ENCODE assay signal across 12 cellular contexts in genomic region chr18:55790296-55790695, GRCh38.
DNase-seq lines count a peak whose midpoint lies in the region; ATAC-seq lines count a peak whose summit lies in the region.
"Had no signal": no experiment of that assay in that cellular context is flagged by ENCODE, and none has a peak within 500 bp of the region (broad histone marks: within the 10 kb centered on the region; RNA-seq: fewer than 3 reads in every experiment).

No MANE protein-coding gene starts in this region.

- no peak overlapping the region for H2AFZ ChIP-seq in mesenchymal stem cell (ENCODE audit: low read depth, low read length)

- H2AK5ac ChIP-seq in mesenchymal stem cell (ENCODE audit: low read length, severe bottlenecking) = peak overlapping the region; percentile 14

- no peak overlapping the region for H2BK120ac ChIP-seq in mesenchymal stem cell (ENCODE audit: low read depth, low read length)

- H3K18ac ChIP-seq in mesenchymal stem cell (ENCODE audit: low read depth in 1 of 2, low read length in 2 of 2) = no peak overlapping the region

- H3K27me3 ChIP-seq in mesenchymal stem cell (ENCODE audit: control insufficient read depth in 1 of 2, insufficient read depth in 1 of 2, low read length in 2 of 2) = no peaks in the 10 kb centered on the region
- H3K27me3 ChIP-seq: BLaER1 treated with 17β-estradiol and CSF1 and Interleukin-3, amounts not matched to agents 10 nM and 100 nM had no signal

- H3K9ac ChIP-seq in mesenchymal stem cell (ENCODE audit: low read length) = no peak overlapping the region
- H3K9ac ChIP-seq: BLaER1 treated with 17β-estradiol and CSF1 and Interleukin-3, amounts not matched to agents 10 nM and 100 nM had no signal

- H3K4me1 ChIP-seq in mesenchymal stem cell (ENCODE audit: control insufficient read depth, insufficient read depth, low read depth, low read length) = peaks cover 2% of the 10 kb centered on the region
- H3K4me1 ChIP-seq: BLaER1 treated with 17β-estradiol and CSF1 and Interleukin-3, amounts not matched to agents 10 nM and 100 nM had no signal

- H2BK15ac ChIP-seq in mesenchymal stem cell (ENCODE audit: low read depth, poor library complexity, severe bottlenecking) = no peak overlapping the region

- DNase-seq in AG08396 (ENCODE audit: low spot score) (peak; percentile 56), NCI-H226 (peak; percentile 75), dermis blood vessel endothelial cell (peak; percentile 80), mesenchymal stem cell (peak; percentile 83)
- no peak for DNase-seq in activated CD4-positive, alpha-beta T cell treated with anti-CD3 and anti-CD28 coated beads, Interleukin-2, amount 50 U/mL, for 48 hours
- DNase-seq in stimulated activated CD4-positive, alpha-beta T cell treated with anti-CD3 and anti-CD28 coated beads, Interleukin-4, amount 100 ng/mL, for 4 hours = no peak
- DNase-seq: activated CD8-positive, alpha-beta T cell treated with anti-CD3 and anti-CD28 coated beads, Interleukin-2, amount 10 ng/mL, durations not matched to agents 7 days and 5 days; activated naive CD4-positive, alpha-beta T cell; cortex of kidney had no signal

- H3K27ac ChIP-seq in mesenchymal stem cell (ENCODE audit: low read length, poor library complexity, severe bottlenecking) = peak overlapping the region; percentile 89
- H3K27ac ChIP-seq: BLaER1 treated with 17β-estradiol and CSF1 and Interleukin-3, amounts not matched to agents 10 nM and 100 nM had no signal

- no peaks in the 10 kb centered on the region for H3K36me3 ChIP-seq in mesenchymal stem cell (ENCODE audit: control insufficient read depth in 1 of 2, insufficient read depth in 2 of 2, low read depth in 1 of 2, low read length in 2 of 2)
- H3K36me3 ChIP-seq: BLaER1 treated with 17β-estradiol and CSF1 and Interleukin-3, amounts not matched to agents 10 nM and 100 nM had no signal

- peak overlapping the region; percentile 4 for H2BK5ac ChIP-seq in mesenchymal stem cell (ENCODE audit: low read depth, low read length, poor library complexity, severe bottlenecking)

- no peak overlapping the region for H4K91ac ChIP-seq in mesenchymal stem cell (ENCODE audit: low read length)

- H3K4me3 ChIP-seq in mesenchymal stem cell (ENCODE audit: insufficient read depth in 1 of 2, low read depth in 1 of 2, low read length in 2 of 2) = no peak overlapping the region
- H3K4me3 ChIP-seq: BLaER1 treated with 17β-estradiol and CSF1 and Interleukin-3, amounts not matched to agents 10 nM and 100 nM had no signal

- H3K4ac ChIP-seq in mesenchymal stem cell (ENCODE audit: low read depth in 1 of 2, low read length in 2 of 2) = peak overlapping the region in 1 of 2 experiments; percentile 42

- no peak overlapping the region for H2BK12ac ChIP-seq in mesenchymal stem cell (ENCODE audit: low read length in 2 of 2)

- H3K4me2 ChIP-seq in mesenchymal stem cell (ENCODE audit: low read length, poor library complexity, severe bottlenecking) = no peak overlapping the region
- H3K4me2 ChIP-seq: BLaER1 treated with 17β-estradiol and CSF1 and Interleukin-3, amounts not matched to agents 10 nM and 100 nM had no signal

- H4K8ac ChIP-seq in mesenchymal stem cell (ENCODE audit: low read length) = no peak overlapping the region

- no peaks in the 10 kb centered on the region for H3K9me3 ChIP-seq in mesenchymal stem cell (ENCODE audit: control insufficient read depth, low read length)

- no peak for ATAC-seq in HG02571 (IDR thresholded peaks at IDR 0.05; ENCODE audit: unreplicated experiment)
- no peak for ATAC-seq in GM18868 (IDR thresholded peaks at IDR 0.05; ENCODE audit: unreplicated experiment)
- ATAC-seq: activated CD8-positive, alpha-beta T cell treated with anti-CD3 and anti-CD28 coated beads, Interleukin-2, amount 10 ng/mL, durations not matched to agents 7 days and 5 days had no signal

- H3K14ac ChIP-seq in mesenchymal stem cell (ENCODE audit: low read length in 2 of 2) = peak overlapping the region in 1 of 2 experiments; percentile 36

- H3K79me1 ChIP-seq in mesenchymal stem cell (replicated peaks; ENCODE audit: low read length, poor library complexity, severe bottlenecking) = no peaks in the 10 kb centered on the region

- no peak overlapping the region for H3K23ac ChIP-seq in mesenchymal stem cell (ENCODE audit: low read length in 2 of 2)

Comparison
In these comparisons a context has a peak if more than half of its experiments do, and no peak if none do; other contexts are left out.
1. DNase-seq: peak in AG08396 (single experiment), NCI-H226 (single experiment), dermis blood vessel endothelial cell (single experiment) and mesenchymal stem cell (single experiment); none in activated CD4-positive, alpha-beta T cell treated with anti-CD3 and anti-CD28 coated beads, Interleukin-2, amount 50 U/mL, for 48 hours (0 of 2) and stimulated activated CD4-positive, alpha-beta T cell treated with anti-CD3 and anti-CD28 coated beads, Interleukin-4, amount 100 ng/mL, for 4 hours (0 of 2).